Comparison of ENCODE assay signal across 1 cellular context in genomic region chr6:31158140-31158862, GRCh38.
TF ChIP-seq lines count a peak whose summit lies in the region.

Gene TCF19 (plus strand): TSS chr6:31158589. CDS start chr6:31159470, 881 bp downstream.

TF ChIP-seq in WTC11, 78 proteins besides CTCF, POLR2A, EP300 and RAD21 (continued from another document):
- no peak for TF ChIP-seq CDX4 (CRISPR knock-in tag; IDR thresholded peaks at IDR 0.05; ENCODE audit: borderline replicate concordance)
